Comparison of ENCODE assay signal across 6 cellular contexts in genomic region chr12:57849447-57849846, GRCh38. TPM values are rescaled to one million over a fixed set of nuclear protein-coding genes. Genes with fewer than 3 reads are reported as not detected.
DNase-seq lines count a peak whose midpoint lies in the region; ATAC-seq, FAIRE-seq and TF ChIP-seq lines count a peak whose summit lies in the region.
"Not testable (repeated sequence)": the region's sequence is repeated elsewhere in the genome, so short reads cannot be mapped to it uniquely, and the experiment has no call there.

No MANE protein-coding gene starts in this region.

- WGBS in K562 (ENCODE audit: insufficient coverage, low coverage, missing lambda C conversion rate) = 62% methylated on average over 3 of the region's 3 CpGs
- 25 to 45% (median 34%) methylated on average over 3 of the region's 3 CpGs for WGBS in psoas muscle, 3 donors

- not testable (repeated sequence) for DNase-seq in K562 (ENCODE audit: extremely low read depth in 1 of 4, low spot score in 3 of 4); psoas muscle; type B pancreatic cell (ENCODE audit: extremely low spot score, unreplicated experiment)
- DNase-seq in gastrocnemius medialis = peak; percentile 48 to 78

- not testable (repeated sequence) for TF ChIP-seq POLR2A in K562 (conservative IDR thresholded peaks at IDR 0.05); gastrocnemius medialis (IDR thresholded peaks at IDR 0.05)

- H3K9ac ChIP-seq in K562 (ENCODE audit: insufficient read depth in 1 of 2, low read depth in 2 of 2, low read length in 2 of 2) = not testable (repeated sequence)

- H3K9me3 Mint-ChIP-seq in IgD-negative memory B cell, nephron, type B pancreatic cell: not testable (repeated sequence)

- H3K4me1 ChIP-seq in K562 (replicated peaks in 1 of 2; ENCODE audit: control insufficient read depth in 2 of 2, insufficient read depth in 2 of 2, low read length in 2 of 2) (peaks cover 14 to 37% of the 10 kb centered on the region in 2 experiments; a peak in 4 of 5 replicates), psoas muscle (peaks cover 51% of the 10 kb centered on the region), gastrocnemius medialis (peaks cover 57 to 61% of the 10 kb centered on the region in 2 donors)

- FAIRE-seq in K562 (lab: Jason Lieb, UNC) = not testable (repeated sequence)

- H4K20me1 ChIP-seq in K562 (replicated peaks; ENCODE audit: control insufficient read depth, insufficient read depth, low read length) = not testable (repeated sequence)

- in situ Hi-C loops in K562 (cut with MboI); gastrocnemius medialis (cut with MboI; ENCODE audit: low sequenced_read_pairs in 4 of 4): not testable (repeated sequence)

- CTCF ChIA-PET in K562 (lab: Yijun Ruan, JAX; ENCODE audit: low intra/inter-chr PET ratio) = not testable (repeated sequence)

- not testable (repeated sequence) for H3K4me3 ChIP-seq in K562, psoas muscle, gastrocnemius medialis

- H3K4me1 Mint-ChIP-seq in IgD-negative memory B cell = peaks cover 11 to 20% (median 12%) of the 10 kb centered on the region in 3 donors
- peaks cover 60% of the 10 kb centered on the region for H3K4me1 Mint-ChIP-seq in nephron
- peaks cover 29% of the 10 kb centered on the region for H3K4me1 Mint-ChIP-seq in type B pancreatic cell (ENCODE audit: unreplicated experiment)

- H3K9me1 ChIP-seq in K562 (ENCODE audit: control insufficient read depth, insufficient read depth, low read length) = not testable (repeated sequence)

- H3K4me3 Mint-ChIP-seq in IgD-negative memory B cell (peak overlapping the region in 1 of 4 donors; percentile 78), nephron (peak overlapping the region in 1 of 3 experiments; percentile 17)
- not testable (repeated sequence) for H3K4me3 Mint-ChIP-seq in type B pancreatic cell

- BruUV-seq in K562 (replicated peaks; lab: Mats Ljungman, UMichigan) = not testable (repeated sequence)

- not testable (repeated sequence) for TF ChIP-seq CTCF in K562 (IDR thresholded peaks at IDR 0.05 in 2 of 3, conservative IDR thresholded peaks at IDR 0.05 in 1 of 3; ENCODE audit: insufficient read depth in 2 of 3, low read depth in 1 of 3, low read length in 3 of 3); nephron (IDR thresholded peaks at IDR 0.05; ENCODE audit: unreplicated experiment in 3 of 3); psoas muscle (IDR thresholded peaks at IDR 0.05); gastrocnemius medialis (IDR thresholded peaks at IDR 0.05 in 4 of 5, conservative IDR thresholded peaks at IDR 0.05 in 1 of 5); type B pancreatic cell (conservative IDR thresholded peaks at IDR 0.05)

- H2AFZ ChIP-seq in K562 (ENCODE audit: low read depth, low read length) = not testable (repeated sequence)

- TF ChIP-seq EP300 in K562 (IDR thresholded peaks at IDR 0.05; ENCODE audit: low read length) = not testable (repeated sequence)

- not testable (repeated sequence) for H3K4me2 ChIP-seq in K562 (ENCODE audit: insufficient read depth, low read length)

- POLR2A ChIA-PET in K562 (lab: Yijun Ruan, JAX) = not testable (repeated sequence)

- not testable (repeated sequence) for H3K36me3 Mint-ChIP-seq in IgD-negative memory B cell; nephron (ENCODE audit: low read depth); type B pancreatic cell

- not testable (repeated sequence) for H3K27me3 ChIP-seq in K562 (ENCODE audit: control insufficient read depth in 2 of 2, insufficient read depth in 2 of 2, low read length in 2 of 2); psoas muscle (ENCODE audit: insufficient read depth in 3 of 3, low read length in 2 of 3); gastrocnemius medialis

- H3K27me3 Mint-ChIP-seq in IgD-negative memory B cell = peaks cover 19% of the 10 kb centered on the region
- not testable (repeated sequence) for H3K27me3 Mint-ChIP-seq in nephron (ENCODE audit: low read depth)
- peaks cover 18% of the 10 kb centered on the region for H3K27me3 Mint-ChIP-seq in type B pancreatic cell

- H3K27ac Mint-ChIP-seq in IgD-negative memory B cell (peak overlapping the region in 2 of 3 donors; percentile 16 to 31), nephron (peak overlapping the region; percentile 47 to 82 (median 81)), type B pancreatic cell (peak overlapping the region; percentile 39)

- not testable (repeated sequence) for H3K36me3 ChIP-seq in K562 (ENCODE audit: control insufficient read depth, insufficient read depth, low read length); psoas muscle (ENCODE audit: insufficient read depth in 1 of 2, low read depth in 1 of 2); gastrocnemius medialis

- not testable (repeated sequence) for H3K9me3 ChIP-seq in K562 (replicated peaks; ENCODE audit: control insufficient read depth, insufficient read depth, low read depth, low read length); psoas muscle; gastrocnemius medialis

- H3K79me2 ChIP-seq in K562 (ENCODE audit: control insufficient read depth, insufficient read depth, low read length) = peaks cover 21% of the 10 kb centered on the region

- not testable (repeated sequence) for H3K27ac ChIP-seq in K562 (ENCODE audit: extremely low read depth, low read depth, low read length)
- H3K27ac ChIP-seq in psoas muscle (peak overlapping the region; percentile 100), gastrocnemius medialis (peak overlapping the region; percentile 93 to 99 (median 98))

- ATAC-seq in K562, psoas muscle, gastrocnemius medialis: not testable (repeated sequence)

- TF ChIP-seq RAD21 in K562 (CRISPR knock-in tag; conservative IDR thresholded peaks at IDR 0.05 in 1 of 2, IDR thresholded peaks at IDR 0.05 in 1 of 2) = not testable (repeated sequence)

- intact Hi-C loops in K562 (cut with micrococcal nuclease); psoas muscle (cut with DNase I): not testable (repeated sequence)
- intact Hi-C loops in gastrocnemius medialis (cut with DNase I; ENCODE audit: low total_unique reads) = loop anchor here (5.0 kb wide), 2 partner anchors 327 to 1732 kb away; partner anchors contain the start of genes DDIT3, MBD6, RPL41 and ZC3H10

RNA-seq across cellular contexts. Expression of gene CTDSP2, which starts 2.9 kb away (rescaled TPM):
- 44.6 TPM for polyA plus RNA-seq in IgD-negative memory B cell
- 89.2 and 157 TPM in 2 replicates for total RNA-seq in K562 (2011; cell fraction: chromatin; rRNA removed; ENCODE audit: low replicate concordance)
- total RNA-seq in K562 (2011; cell fraction: nucleolus; rRNA removed) = 72.6 and 88.1 TPM in 2 replicates
- 93.3 and 110 TPM in 2 replicates for total RNA-seq in K562 (2011; cell fraction: nucleoplasm; rRNA removed)
- total RNA-seq in K562 (2014; rRNA removed) = 42.0 and 60.5 TPM in 2 replicates
- total RNA-seq in K562 (2014; rRNA removed; fragmentation: Illumina TruSeq; extraction: Trizol) = 46.6 and 47.7 TPM in 2 replicates
- total RNA-seq in K562 (2015; rRNA removed; fragmentation: Illumina TruSeq; extraction: Trizol) = 39.8 and 40.2 TPM in 2 replicates
- total RNA-seq in K562 (2021) = 93.7 and 108 TPM in 2 replicates
- 87.2 and 94.7 TPM in 2 replicates for polyA plus RNA-seq in K562 (2011; rRNA removed)
- 115 and 117 TPM in 2 replicates for polyA plus RNA-seq in K562 (2011; cell fraction: cytosol; rRNA removed)
- polyA plus RNA-seq in K562 (2011; cell fraction: nucleus; rRNA removed) = 128 and 133 TPM in 2 replicates
- polyA plus RNA-seq in K562 (2012) = 83.4 and 116 TPM in 2 replicates
- 86.4 and 89.3 TPM in 2 replicates for polyA plus RNA-seq in K562 (2014; fragmentation: Illumina TruSeq; extraction: Trizol)
- polyA plus RNA-seq in K562 (2014; fragmentation: Nextera tagmentation; extraction: Ambion mirVana) = 10 to 100 TPM; 20.4 to 24.1 TPM
- polyA plus RNA-seq in K562 (2014; rRNA removed) = 62.5 and 64.5 TPM in 2 replicates
- 102 and 145 TPM in 2 replicates for polyA minus RNA-seq in K562 (2011; rRNA and poly(A)+ RNA removed)
- polyA minus RNA-seq in K562 (2011; cell fraction: cytosol; rRNA and poly(A)+ RNA removed) = 85.8 and 88.5 TPM in 2 replicates
- 40.9 and 69.2 TPM in 2 replicates for polyA minus RNA-seq in K562 (2011; cell fraction: nucleus; rRNA and poly(A)+ RNA removed)
- total RNA-seq in psoas muscle = 10 to 100 TPM; 71.3 to 91.8 (median 80.0) TPM
- 10 to 100 TPM; 13.9 to 64.7 (median 44.5) TPM for polyA plus RNA-seq in psoas muscle
- 100 to 1,000 TPM in 1 of 4 donors, 10 to 100 TPM in 3; 66.0 to 116 (median 83.4) TPM for total RNA-seq in gastrocnemius medialis
- 135 and 183 TPM in 2 replicates for total RNA-seq in type B pancreatic cell (ENCODE audit: low replicate concordance)

RNA-seq across cellular contexts. Expression of gene AVIL, which starts 30.9 kb away (rescaled TPM):
- 0.19 TPM for polyA plus RNA-seq in IgD-negative memory B cell
- total RNA-seq in K562 (2011; cell fraction: chromatin; rRNA removed; ENCODE audit: low replicate concordance) = 1.2 and 1.3 TPM in 2 replicates
- total RNA-seq in K562 (2011; cell fraction: nucleolus; rRNA removed) = 0.39 and 0.83 TPM in 2 replicates
- 1.1 and 1.5 TPM in 2 replicates for total RNA-seq in K562 (2011; cell fraction: nucleoplasm; rRNA removed)
- total RNA-seq in K562 (2014; rRNA removed) = 0.05 and 0.24 TPM in 2 replicates
- 0.16 and 0.22 TPM in 2 replicates for total RNA-seq in K562 (2014; rRNA removed; fragmentation: Illumina TruSeq; extraction: Trizol)
- 0.25 and 0.34 TPM in 2 replicates for total RNA-seq in K562 (2015; rRNA removed; fragmentation: Illumina TruSeq; extraction: Trizol)
- 0.27 and 0.33 TPM in 2 replicates for total RNA-seq in K562 (2021)
- 0.17 and 0.24 TPM in 2 replicates for polyA plus RNA-seq in K562 (2011; rRNA removed)
- polyA plus RNA-seq in K562 (2011; cell fraction: cytosol; rRNA removed) = 0.10 and 0.18 TPM in 2 replicates
- 0.55 and 0.97 TPM in 2 replicates for polyA plus RNA-seq in K562 (2011; cell fraction: nucleus; rRNA removed)
- polyA plus RNA-seq in K562 (2012) = 0.73 and 2.2 TPM in 2 replicates
- polyA plus RNA-seq in K562 (2014; fragmentation: Illumina TruSeq; extraction: Trizol) = 0.39 TPM in 2 replicates
- under 1 TPM; 0.24 to 0.36 TPM for polyA plus RNA-seq in K562 (2014; fragmentation: Nextera tagmentation; extraction: Ambion mirVana)
- 1.5 TPM in 1 of 2 replicates, not detected in the other for polyA plus RNA-seq in K562 (2014; rRNA removed)
- polyA minus RNA-seq in K562 (2011; rRNA and poly(A)+ RNA removed) = 0.18 and 0.27 TPM in 2 replicates
- polyA minus RNA-seq in K562 (2011; cell fraction: cytosol; rRNA and poly(A)+ RNA removed) = not detected in 2 replicates
- 0.27 and 0.89 TPM in 2 replicates for polyA minus RNA-seq in K562 (2011; cell fraction: nucleus; rRNA and poly(A)+ RNA removed)
- 1 to 10 TPM; 1.9 to 7.5 (median 4.7) TPM for total RNA-seq in psoas muscle
- 1 to 10 TPM in 2 of 3 donors, under 1 TPM in 1; 0.94 to 4.6 (median 1.8) TPM for polyA plus RNA-seq in psoas muscle
- 10 to 100 TPM in 1 of 4 donors, 1 to 10 TPM in 2, under 1 TPM in 1; 0.78 to 22.7 (median 4.3) TPM for total RNA-seq in gastrocnemius medialis
- total RNA-seq in type B pancreatic cell (ENCODE audit: low replicate concordance) = 4.9 and 6.6 TPM in 2 replicates

Comparison
In these comparisons a context has a peak if more than half of its experiments do, and no peak if none do; other contexts are left out.
1. H3K27ac Mint-ChIP-seq: peak in every context shown above with its lines; median percentile 81 in nephron; 39 in type B pancreatic cell; 24 in IgD-negative memory B cell.